Comparison of ENCODE assay signal across 21 cellular contexts in the genomic region with DNA sequence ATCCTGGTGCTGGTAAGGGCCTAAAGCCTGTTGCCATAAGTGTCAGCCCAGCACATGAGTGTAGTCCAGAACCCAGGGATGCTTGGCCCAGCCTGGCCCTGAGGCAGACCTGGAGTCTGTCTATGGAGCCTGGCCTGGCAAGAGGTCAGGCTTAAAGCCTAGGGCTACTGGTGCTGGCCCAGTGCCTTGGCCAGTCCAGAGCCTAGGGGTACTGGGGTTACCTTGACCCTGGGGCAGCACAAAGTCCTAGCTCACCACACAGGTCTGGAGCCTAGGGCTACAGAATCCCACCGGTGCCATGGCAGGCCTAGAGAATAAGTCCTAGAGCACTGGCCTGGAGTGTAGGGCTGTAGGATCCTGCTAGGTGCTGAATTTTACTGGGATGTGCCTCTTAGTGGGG.
A peak's percentile ranks its signal among the peaks of the same experiment; 100 is the strongest.
DNase-seq lines count a peak whose midpoint lies in the region; ATAC-seq, FAIRE-seq and TF ChIP-seq lines count a peak whose summit lies in the region.
"Had no signal": no experiment of that assay in that cellular context is flagged by ENCODE, and none has a peak within 500 bp of the region (broad histone marks: within the 10 kb centered on the region; RNA-seq: fewer than 3 reads in every experiment).

No MANE protein-coding gene starts in this region.

- H3K27ac Mint-ChIP-seq in astrocyte (ENCODE audit: unreplicated experiment): no peak overlapping the region
- H3K27ac Mint-ChIP-seq: B cell; CD4-positive, alpha-beta T cell; CD8-positive, alpha-beta T cell had no signal

- H3K36me3 Mint-ChIP-seq in astrocyte (ENCODE audit: low read depth, unreplicated experiment): no peaks in the 10 kb centered on the region
- H3K36me3 Mint-ChIP-seq: CD8-positive, alpha-beta T cell had no signal

- H3K27me3 ChIP-seq in astrocyte (ENCODE audit: insufficient read depth, low read length): no peaks in the 10 kb centered on the region

- peak; percentile 41 for FAIRE-seq in astrocyte (lab: Jason Lieb, UNC)
- FAIRE-seq in kidney (lab: Jason Lieb, UNC): no peak
- FAIRE-seq: A549, D721Med, G401.6, GM12891, GM19239 had no signal

- no peaks in the 10 kb centered on the region for H3K9me3 Mint-ChIP-seq in astrocyte (ENCODE audit: unreplicated experiment)
- H3K9me3 Mint-ChIP-seq: CD4-positive, alpha-beta T cell; CD8-positive, alpha-beta T cell had no signal

- no peaks in the 10 kb centered on the region for H3K27me3 Mint-ChIP-seq in astrocyte (ENCODE audit: low read depth, unreplicated experiment)
- H3K27me3 Mint-ChIP-seq: B cell; CD4-positive, alpha-beta T cell had no signal

- no peak overlapping the region for H2AFZ ChIP-seq in astrocyte (ENCODE audit: low read depth, low read length)

- intact Hi-C loops in kidney (cut with DNase I): no loop called here
- intact Hi-C loops in posterior vena cava (cut with DNase I): no loop called here
- intact Hi-C loops in lower leg skin (cut with DNase I; ENCODE audit: low total_unique reads): no loop called here

- ATAC-seq in HG03521 (IDR thresholded peaks at IDR 0.05; ENCODE audit: unreplicated experiment): no peak
- ATAC-seq: A549; CD8-positive, alpha-beta T cell had no signal

- H3K9ac ChIP-seq in astrocyte (ENCODE audit: low read length) (no peak overlapping the region), kidney (ENCODE audit: low read length in 2 of 2) (no peak overlapping the region)
- H3K9ac ChIP-seq: BLaER1 treated with 17β-estradiol and CSF1 and Interleukin-3, amounts not matched to agents 10 nM and 100 nM had no signal

- no peak for TF ChIP-seq POLR2A in lower leg skin (IDR thresholded peaks at IDR 0.05)

- TF ChIP-seq CTCF in astrocyte (IDR thresholded peaks at IDR 0.05; ENCODE audit: insufficient read depth, low read depth, low read length) (no peak), kidney (IDR thresholded peaks at IDR 0.05; ENCODE audit: borderline replicate concordance, extremely low read depth, insufficient read depth) (no peak), lower leg skin (IDR thresholded peaks at IDR 0.05) (no peak)

- H3K27ac ChIP-seq in astrocyte (ENCODE audit: low read depth, low read length) (no peak overlapping the region), kidney (ENCODE audit: low read depth in 2 of 2, low read length in 2 of 2) (no peak overlapping the region)
- H3K27ac ChIP-seq: 22Rv1; A549; BLaER1 treated with 17β-estradiol and CSF1 and Interleukin-3, amounts not matched to agents 10 nM and 100 nM; C4-2B had no signal

- no peaks in the 10 kb centered on the region for H3K79me2 ChIP-seq in astrocyte (ENCODE audit: insufficient read depth, low read length)

- no peak overlapping the region for H3K4me2 ChIP-seq in astrocyte (ENCODE audit: low read length)
- H3K4me2 ChIP-seq: A549; BLaER1 treated with 17β-estradiol and CSF1 and Interleukin-3, amounts not matched to agents 10 nM and 100 nM had no signal

- H3K4me3 ChIP-seq in astrocyte (ENCODE audit: insufficient read depth, low read depth, low read length) (no peak overlapping the region), kidney (ENCODE audit: low read length in 2 of 2) (no peak overlapping the region), lower leg skin (ENCODE audit: low read depth, poor library complexity, severe bottlenecking) (no peak overlapping the region)
- H3K4me3 ChIP-seq: A549; BLaER1 treated with 17β-estradiol and CSF1 and Interleukin-3, amounts not matched to agents 10 nM and 100 nM had no signal

- no peaks in the 10 kb centered on the region for H3K4me1 Mint-ChIP-seq in astrocyte (ENCODE audit: low read depth, unreplicated experiment)
- H3K4me1 Mint-ChIP-seq: B cell had no signal

- no peak for DNase-seq in astrocyte (ENCODE audit: low read depth)
- DNase-seq in kidney: peak; percentile 43
- DNase-seq in posterior vena cava (ENCODE audit: low spot score): peak; percentile 58
- DNase-seq in lower leg skin (ENCODE audit: low spot score in 2 of 2): no peak
- DNase-seq: AML-193; Caco-2; Calu3; CD4-positive, alpha-beta T cell; CD8-positive, alpha-beta T cell; DMS79 treated with DMSO at 0.1 percent for 48 hours; GF-D8 had no signal

- H3K36me3 ChIP-seq in astrocyte (ENCODE audit: insufficient read depth, low read length): no peaks in the 10 kb centered on the region
- H3K36me3 ChIP-seq in kidney (ENCODE audit: control insufficient read depth in 1 of 2, insufficient read depth in 2 of 2, low read length in 2 of 2): no peaks in the 10 kb centered on the region
- H3K36me3 ChIP-seq: BLaER1 treated with 17β-estradiol and CSF1 and Interleukin-3, amounts not matched to agents 10 nM and 100 nM had no signal

- 82% methylated on average over 1 of the region's 1 CpG; no CpG with 5 or more reads in 1 of the 2 donors for WGBS in lower leg skin, 2 donors

- no peak overlapping the region for H3K4me3 Mint-ChIP-seq in astrocyte (ENCODE audit: unreplicated experiment)
- H3K4me3 Mint-ChIP-seq: B cell; CD4-positive, alpha-beta T cell; CD8-positive, alpha-beta T cell had no signal

- H3K4me1 ChIP-seq in astrocyte (ENCODE audit: insufficient read depth, low read length): no peaks in the 10 kb centered on the region
- H3K4me1 ChIP-seq in kidney (ENCODE audit: control insufficient read depth in 1 of 2, insufficient read depth in 1 of 2, low read depth in 1 of 2, low read length in 2 of 2): no peaks in the 10 kb centered on the region
- H3K4me1 ChIP-seq: A549; BLaER1 treated with 17β-estradiol and CSF1 and Interleukin-3, amounts not matched to agents 10 nM and 100 nM; Caco-2 had no signal

- H4K20me1 ChIP-seq in astrocyte (ENCODE audit: insufficient read depth, low read length): no peaks in the 10 kb centered on the region
- H4K20me1 ChIP-seq: BLaER1 treated with 17β-estradiol and CSF1 and Interleukin-3, amounts not matched to agents 10 nM and 100 nM had no signal

- no peaks in the 10 kb centered on the region for H3K9me3 ChIP-seq in astrocyte (ENCODE audit: insufficient read depth, low read depth, low read length)
- H3K9me3 ChIP-seq in kidney (ENCODE audit: control insufficient read depth in 1 of 2, low read length in 2 of 2): no peaks in the 10 kb centered on the region
- H3K9me3 ChIP-seq: A549; BLaER1 treated with 17β-estradiol and CSF1 and Interleukin-3, amounts not matched to agents 10 nM and 100 nM; Caco-2 had no signal

Comparison
In these comparisons a context has a peak if more than half of its experiments do, and no peak if none do; other contexts are left out.
1. DNase-seq: peak in kidney (single experiment) and posterior vena cava (single experiment); none in astrocyte (single experiment) and lower leg skin (0 of 2).